In the genomic region with DNA sequence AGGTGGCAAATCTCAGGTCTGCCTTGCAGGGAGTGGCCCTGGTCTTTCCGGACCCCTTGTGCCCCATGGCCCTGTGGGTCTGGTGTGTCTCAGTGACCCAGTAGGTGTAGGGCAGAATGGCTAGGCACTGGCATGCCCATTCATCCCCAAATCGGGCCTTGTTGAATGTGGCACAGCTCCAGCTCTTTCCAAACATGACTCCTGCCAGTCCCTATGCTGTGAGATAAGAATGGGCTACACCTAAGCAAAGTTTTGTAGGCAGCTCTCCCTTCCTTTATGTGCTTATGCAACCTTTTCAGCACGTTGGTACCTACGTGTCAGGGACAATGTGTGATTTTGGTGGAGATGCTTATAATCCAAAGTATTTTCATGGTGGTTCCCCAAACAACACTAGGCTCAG, we compare ENCODE assay signal across 14 cellular contexts. TPM values are rescaled to one million over a fixed set of nuclear protein-coding genes. Genes with fewer than 3 reads are reported as not detected.
DNase-seq lines count a peak whose midpoint lies in the region; ATAC-seq and TF ChIP-seq lines count a peak whose summit lies in the region.
"Had no signal": no experiment of that assay in that cellular context is flagged by ENCODE, and none has a peak within 500 bp of the region (broad histone marks: within the 10 kb centered on the region; RNA-seq: fewer than 3 reads in every experiment).

No MANE protein-coding gene starts in this region.

- no peak for TF ChIP-seq CTCF in upper lobe of right lung (IDR thresholded peaks at IDR 0.05)

- no peak for DNase-seq in T-helper 17 cell
- no peak for DNase-seq in upper lobe of right lung
- no peak for DNase-seq in EL
- no peak for DNase-seq in OCI-M2 (lab: John Stamatoyannopoulos, UW; ENCODE audit: unreplicated experiment)
- DNase-seq: activated T-cell treated with anti-CD3 and anti-CD28 coated beads, Interleukin-2, amount 50 U/mL, for 24 hours; anterior cingulate cortex; effector CD4-positive, alpha-beta T cell; GDM1; H7; T-helper 1 cell had no signal

- H3K27me3 ChIP-seq in muscle layer of colon (ENCODE audit: control insufficient read depth in 1 of 2, insufficient read depth in 2 of 2, low read length in 2 of 2) = no peaks in the 10 kb centered on the region
- H3K27me3 ChIP-seq in upper lobe of right lung = no peaks in the 10 kb centered on the region

- ATAC-seq in T-helper 17 cell = no peak
- ATAC-seq in esophagus mucosa = peak; percentile 34
- ATAC-seq in upper lobe of right lung = peak; percentile 68
- no peak for ATAC-seq in GM18909 (IDR thresholded peaks at IDR 0.05; ENCODE audit: poor library complexity, unreplicated experiment)

- peak overlapping the region; percentile 37 for H3K27ac ChIP-seq in muscle layer of colon (ENCODE audit: low read depth, low read length)
- peak overlapping the region; percentile 92 for H3K27ac ChIP-seq in upper lobe of right lung
- H3K27ac ChIP-seq: parathyroid adenoma had no signal

- peaks cover 99% of the 10 kb centered on the region for H3K4me1 ChIP-seq in muscle layer of colon (ENCODE audit: insufficient read depth, low read length)
- peaks cover 92% of the 10 kb centered on the region for H3K4me1 ChIP-seq in upper lobe of right lung

- H3K36me3 ChIP-seq in muscle layer of colon (ENCODE audit: insufficient read depth, low read length) (no peaks in the 10 kb centered on the region), upper lobe of right lung (no peaks in the 10 kb centered on the region)

- intact Hi-C loops in upper lobe of right lung (cut with DNase I) = no loop called here

- peak overlapping the region; percentile 59 for H3K27ac Mint-ChIP-seq in T-helper 17 cell
- H3K27ac Mint-ChIP-seq: activated T-cell treated with anti-CD3 and anti-CD28 coated beads, Interleukin-2, amount 50 U/mL, for 24 hours had no signal

- no peak overlapping the region for H3K9ac ChIP-seq in muscle layer of colon (ENCODE audit: low read length)
- H3K9ac ChIP-seq: parathyroid adenoma had no signal

- peaks cover 40% of the 10 kb centered on the region for H3K4me1 Mint-ChIP-seq in T-helper 17 cell

- H3K4me3 Mint-ChIP-seq in T-helper 17 cell = no peak overlapping the region
- H3K4me3 Mint-ChIP-seq: activated T-cell treated with anti-CD3 and anti-CD28 coated beads, Interleukin-2, amount 50 U/mL, for 24 hours had no signal

- no peaks in the 10 kb centered on the region for H3K27me3 Mint-ChIP-seq in T-helper 17 cell
- H3K27me3 Mint-ChIP-seq: activated T-cell treated with anti-CD3 and anti-CD28 coated beads, Interleukin-2, amount 50 U/mL, for 24 hours had no signal

- H3K9me3 ChIP-seq in T-helper 17 cell (ENCODE audit: control insufficient read depth, low read length, poor library complexity, severe bottlenecking) (no peaks in the 10 kb centered on the region), muscle layer of colon (ENCODE audit: low read length) (no peaks in the 10 kb centered on the region), upper lobe of right lung (no peaks in the 10 kb centered on the region)

- H3K36me3 Mint-ChIP-seq in T-helper 17 cell (ENCODE audit: low read depth) = no peaks in the 10 kb centered on the region

- no peak overlapping the region for H3K4me3 ChIP-seq in muscle layer of colon (ENCODE audit: low read depth in 1 of 2, low read length in 2 of 2)
- no peak overlapping the region for H3K4me3 ChIP-seq in upper lobe of right lung

RNA-seq across cellular contexts. Expression of a gene that starts 33.9 kb away (rescaled TPM):
- 10 to 100 TPM; 22.6 to 34.1 TPM for total RNA-seq in T-helper 17 cell
- 29.3 TPM for total RNA-seq in esophagus mucosa
- 73.6 TPM for total RNA-seq in upper lobe of right lung

Comparison
In these comparisons a context has a peak if more than half of its experiments do, and no peak if none do; other contexts are left out.
1. ATAC-seq: peak in esophagus mucosa (single experiment) and upper lobe of right lung (single experiment); none in T-helper 17 cell (single experiment) and GM18909 (single experiment).